ENCODE assay signal across 26 cellular contexts in genomic region chr3:149452036-149452435, GRCh38. TPM values are rescaled to one million over a fixed set of nuclear protein-coding genes. Genes with fewer than 3 reads are reported as not detected.
"Had no signal": no experiment of that assay in that cellular context is flagged by ENCODE, and none has a peak within 500 bp of the region (broad histone marks: within the 10 kb centered on the region; RNA-seq: fewer than 3 reads in every experiment).

No MANE protein-coding gene starts in this region.

- H3K27ac ChIP-seq: HL-60, RWPE1 had no signal

- H3K27me3 ChIP-seq: MG63 had no signal

- H3K4me2 ChIP-seq: SK-N-SH had no signal

- H3K9me2 ChIP-seq: SK-N-SH had no signal

- FAIRE-seq: HTR-8/SVneo had no signal

- H3K36me3 ChIP-seq: MG63 had no signal

- DNase-seq: Karpas-422, KG1, MG63, NCI-H1092, NCI-H1105 treated with DMSO at 0.1 percent for 48 hours, NCI-H1417 treated with DMSO at 0.1 percent for 48 hours, NCI-H146, NCI-H1694 treated with DMSO at 0.1 percent for 48 hours, NCI-H1930, NCI-H2081, NCI-H2107, NCI-H226, NCI-H446, NCI-H510A, NCI-H524 treated with DMSO at 0.1 percent for 48 hours, NCI-H69, NCI-H774, PC-3, SHP77, SK-N-SH, SW 1271 had no signal

- H3K9me3 ChIP-seq: SK-N-SH had no signal

- ATAC-seq: Panc1, PC-3 had no signal

- H3K9ac ChIP-seq: SK-N-SH had no signal

- H3K4me3 ChIP-seq: MG63 had no signal

RNA-seq across cellular contexts. Expression of gene TM4SF4, which starts 22.5 kb away (rescaled TPM):
- total RNA-seq: SK-MEL-5 had no signal
